ENCODE assay signal across 13 cellular contexts in genomic region chr17:1995321-1996242, GRCh38. TPM values are rescaled to one million over a fixed set of nuclear protein-coding genes. Genes with fewer than 3 reads are reported as not detected.
DNase-seq lines count a peak whose midpoint lies in the region; ATAC-seq and TF ChIP-seq lines count a peak whose summit lies in the region.
"Had no signal": no experiment of that assay in that cellular context is flagged by ENCODE, and none has a peak within 500 bp of the region (broad histone marks: within the 10 kb centered on the region; RNA-seq: fewer than 3 reads in every experiment).

No MANE protein-coding gene starts in this region.

- H3K4me1 ChIP-seq in GM23338 (ENCODE audit: insufficient read depth), result peaks cover 14% of the 10 kb centered on the region; the same call in 1 of the 2 replicates
- H3K4me1 ChIP-seq in endodermal cell (ENCODE audit: control insufficient read depth, insufficient read depth, low read length), result peaks cover 31% of the 10 kb centered on the region
- peaks cover 37% of the 10 kb centered on the region for H3K4me1 ChIP-seq in prostate gland (replicated peaks)

- DNase-seq in GM23338 (ENCODE audit: low spot score) (no peak), NCI-H2227 (lab: John Stamatoyannopoulos, UW; ENCODE audit: unreplicated experiment) (peak; percentile 15), endodermal cell (no peak), prostate gland (ENCODE audit: low spot score) (no peak), natural killer cell (no peak), inferior parietal cortex (ENCODE audit: extremely low spot score) (no peak)
- DNase-seq in activated naive CD4-positive, alpha-beta T cell treated with Interleukin-2 at 50 U/mL for 16 hours, result no peak
- DNase-seq: activated gamma-delta T cell treated with Interleukin-2 at 50 U/mL for 16 hours; CD4-positive, CD25-positive, alpha-beta regulatory T cell; NCI-H446 treated with DMSO at 0.1 percent for 48 hours; posterior cingulate gyrus had no signal

- no peak overlapping the region for H3K27ac ChIP-seq in GM23338 (ENCODE audit: low read depth)
- no peak overlapping the region for H3K27ac ChIP-seq in endodermal cell (ENCODE audit: low read depth, low read length)
- H3K27ac ChIP-seq in prostate gland, result peak overlapping the region; percentile 84 to 87
- H3K27ac ChIP-seq: suprapubic skin had no signal

- no peak overlapping the region for H3K4me2 ChIP-seq in GM23338

- H3K27ac Mint-ChIP-seq in GM23338 (no peak overlapping the region), endodermal cell (peak overlapping the region; percentile 10), natural killer cell (no peak overlapping the region)
- H3K27ac Mint-ChIP-seq: CD4-positive, CD25-positive, alpha-beta regulatory T cell; WTC11 had no signal

- no peak for TF ChIP-seq POLR2A in prostate gland (IDR thresholded peaks at IDR 0.05)

- H3K36me3 Mint-ChIP-seq in GM23338 (ENCODE audit: low read depth) (no peaks in the 10 kb centered on the region), endodermal cell (ENCODE audit: low read depth) (peaks cover 2% of the 10 kb centered on the region), natural killer cell (peaks cover 5% of the 10 kb centered on the region)
- H3K36me3 Mint-ChIP-seq: WTC11 had no signal

- intact Hi-C loops in prostate gland (cut with DNase I) (loop anchor here (5.0 kb wide), 1 partner anchor 58 kb away; no protein-coding TSS in a partner anchor), natural killer cell (cut with micrococcal nuclease) (no loop called here)

- H3K27me3 Mint-ChIP-seq in GM23338 (ENCODE audit: insufficient read depth, low read depth, poor library complexity), result peaks cover 29% of the 10 kb centered on the region
- H3K27me3 Mint-ChIP-seq in endodermal cell (ENCODE audit: insufficient read depth), result peaks cover 31% of the 10 kb centered on the region
- peaks cover 33 to 34% of the 10 kb centered on the region in 2 donors for H3K27me3 Mint-ChIP-seq in natural killer cell (ENCODE audit: low read depth in 2 of 2)

- no peak for ATAC-seq in GM23338
- ATAC-seq in natural killer cell, result no peak
- ATAC-seq: WTC11 had no signal

- no peak overlapping the region for H3K9ac ChIP-seq in endodermal cell (ENCODE audit: extremely low read depth, low read length, poor library complexity, severe bottlenecking)

- H3K27me3 ChIP-seq in GM23338 (ENCODE audit: insufficient read depth), result peaks cover 33% of the 10 kb centered on the region
- no peaks in the 10 kb centered on the region for H3K27me3 ChIP-seq in endodermal cell (ENCODE audit: control insufficient read depth, insufficient read depth, low read length, poor library complexity, severe bottlenecking)
- no peaks in the 10 kb centered on the region for H3K27me3 ChIP-seq in prostate gland (replicated peaks; ENCODE audit: insufficient read depth)
- H3K27me3 ChIP-seq: suprapubic skin had no signal

- no peaks in the 10 kb centered on the region for H4K20me1 ChIP-seq in GM23338 (replicated peaks; ENCODE audit: insufficient read depth)

- no peaks in the 10 kb centered on the region for H3F3A ChIP-seq in GM23338 (replicated peaks; ENCODE audit: low read depth)

- TF ChIP-seq CTCF in GM23338 (conservative IDR thresholded peaks at IDR 0.05; ENCODE audit: low read depth in 2 of 2) (no peak), endodermal cell (conservative IDR thresholded peaks at IDR 0.05) (no peak), prostate gland (IDR thresholded peaks at IDR 0.05) (no peak), natural killer cell (IDR thresholded peaks at IDR 0.05) (no peak)

- peak overlapping the region; percentile 59; the same call in 1 of the 2 replicates for H2AFZ ChIP-seq in GM23338

- no peaks in the 10 kb centered on the region for H3K9me2 ChIP-seq in GM23338 (ENCODE audit: insufficient read depth)

- H3K9me3 Mint-ChIP-seq in GM23338 (no peaks in the 10 kb centered on the region), endodermal cell (no peaks in the 10 kb centered on the region), natural killer cell (no peaks in the 10 kb centered on the region)
- H3K9me3 Mint-ChIP-seq: WTC11 had no signal

- WGBS in endodermal cell (ENCODE audit: insufficient coverage in 1 of 2, insufficient read length in 1 of 2), 2 experiments, result 81 to 86% methylated on average over 17 to 24 of the region's 24 CpGs
- WGBS in prostate gland, result 79% methylated on average over 24 of the region's 24 CpGs

- H3K4me3 Mint-ChIP-seq in GM23338 (no peak overlapping the region), endodermal cell (peak overlapping the region; percentile 10), natural killer cell (no peak overlapping the region)
- H3K4me3 Mint-ChIP-seq: CD4-positive, CD25-positive, alpha-beta regulatory T cell; WTC11 had no signal

- no peaks in the 10 kb centered on the region for H3K36me3 ChIP-seq in GM23338 (ENCODE audit: insufficient read depth)
- H3K36me3 ChIP-seq in endodermal cell (ENCODE audit: control insufficient read depth, insufficient read depth, low read length), result peaks cover 7% of the 10 kb centered on the region
- H3K36me3 ChIP-seq in prostate gland, result no peaks in the 10 kb centered on the region
- H3K36me3 ChIP-seq: suprapubic skin had no signal

- H3K4me3 ChIP-seq in GM23338, result no peak overlapping the region
- no peak overlapping the region for H3K4me3 ChIP-seq in endodermal cell (ENCODE audit: low read length)
- H3K4me3 ChIP-seq in prostate gland, result no peak overlapping the region
- H3K4me3 ChIP-seq: suprapubic skin had no signal

- H3K4me1 Mint-ChIP-seq in GM23338, result peaks cover 31% of the 10 kb centered on the region
- peaks cover 34% of the 10 kb centered on the region for H3K4me1 Mint-ChIP-seq in endodermal cell
- peaks cover 0 to 5% of the 10 kb centered on the region in 2 donors for H3K4me1 Mint-ChIP-seq in natural killer cell

- H3K79me2 ChIP-seq in GM23338 (replicated peaks; ENCODE audit: insufficient read depth), result no peaks in the 10 kb centered on the region

- H3K9me3 ChIP-seq in endodermal cell (ENCODE audit: control insufficient read depth, low read length), result no peaks in the 10 kb centered on the region
- no peaks in the 10 kb centered on the region for H3K9me3 ChIP-seq in prostate gland
- H3K9me3 ChIP-seq: suprapubic skin had no signal

TF ChIP-seq in GM23338, 12 proteins besides CTCF, POLR2A, EP300 and RAD21 (continues in another document):
- TF ChIP-seq, protein P1, sequence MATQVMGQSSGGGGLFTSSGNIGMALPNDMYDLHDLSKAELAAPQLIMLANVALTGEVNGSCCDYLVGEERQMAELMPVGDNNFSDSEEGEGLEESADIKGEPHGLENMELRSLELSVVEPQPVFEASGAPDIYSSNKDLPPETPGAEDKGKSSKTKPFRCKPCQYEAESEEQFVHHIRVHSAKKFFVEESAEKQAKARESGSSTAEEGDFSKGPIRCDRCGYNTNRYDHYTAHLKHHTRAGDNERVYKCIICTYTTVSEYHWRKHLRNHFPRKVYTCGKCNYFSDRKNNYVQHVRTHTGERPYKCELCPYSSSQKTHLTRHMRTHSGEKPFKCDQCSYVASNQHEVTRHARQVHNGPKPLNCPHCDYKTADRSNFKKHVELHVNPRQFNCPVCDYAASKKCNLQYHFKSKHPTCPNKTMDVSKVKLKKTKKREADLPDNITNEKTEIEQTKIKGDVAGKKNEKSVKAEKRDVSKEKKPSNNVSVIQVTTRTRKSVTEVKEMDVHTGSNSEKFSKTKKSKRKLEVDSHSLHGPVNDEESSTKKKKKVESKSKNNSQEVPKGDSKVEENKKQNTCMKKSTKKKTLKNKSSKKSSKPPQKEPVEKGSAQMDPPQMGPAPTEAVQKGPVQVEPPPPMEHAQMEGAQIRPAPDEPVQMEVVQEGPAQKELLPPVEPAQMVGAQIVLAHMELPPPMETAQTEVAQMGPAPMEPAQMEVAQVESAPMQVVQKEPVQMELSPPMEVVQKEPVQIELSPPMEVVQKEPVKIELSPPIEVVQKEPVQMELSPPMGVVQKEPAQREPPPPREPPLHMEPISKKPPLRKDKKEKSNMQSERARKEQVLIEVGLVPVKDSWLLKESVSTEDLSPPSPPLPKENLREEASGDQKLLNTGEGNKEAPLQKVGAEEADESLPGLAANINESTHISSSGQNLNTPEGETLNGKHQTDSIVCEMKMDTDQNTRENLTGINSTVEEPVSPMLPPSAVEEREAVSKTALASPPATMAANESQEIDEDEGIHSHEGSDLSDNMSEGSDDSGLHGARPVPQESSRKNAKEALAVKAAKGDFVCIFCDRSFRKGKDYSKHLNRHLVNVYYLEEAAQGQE (IDR thresholded peaks at IDR 0.05; ENCODE audit: unreplicated experiment), result no peak
- TF ChIP-seq EZH2 (IDR thresholded peaks at IDR 0.05; ENCODE audit: low read depth, unreplicated experiment), result no peak
- TF ChIP-seq JUNB (IDR thresholded peaks at IDR 0.05; ENCODE audit: unreplicated experiment), result no peak

RNA-seq across cellular contexts. Expression of gene RTN4RL1, which starts 29.6 kb away (rescaled TPM):
- 0.17 TPM in 1 of 2 replicates, not detected in the other for total RNA-seq in GM23338 (2014; rRNA removed; shearing (Covaris generic))
- not detected in 2 replicates for polyA plus RNA-seq in GM23338 (2016; fragmentation: Nextera tagmentation; extraction: Ambion mirVana)
- total RNA-seq in endodermal cell (10 to 100 TPM; 18.2 to 19.6 TPM), prostate gland (10 to 100 TPM in 1 of 2 donors, 1 to 10 TPM in 1; 8.3 to 21.5 TPM), natural killer cell (under 1 TPM in 2 of 3 donors, not detected in 1; 0.15 to 0.23 TPM)
- polyA plus RNA-seq in endodermal cell (2013, experiment 1 of 2), result 5.4 TPM
- 7.7 TPM for polyA plus RNA-seq in endodermal cell (2013, experiment 2 of 2)

RNA-seq across cellular contexts. Expression of gene DPH1, which starts 34.4 kb away (rescaled TPM):
- 22.3 and 28.2 TPM in 2 replicates for total RNA-seq in GM23338 (2014; rRNA removed; shearing (Covaris generic))
- polyA plus RNA-seq in GM23338 (2016; fragmentation: Nextera tagmentation; extraction: Ambion mirVana), result 9.0 and 11.8 TPM in 2 replicates
- 10 to 100 TPM; 31.1 to 48.3 TPM for total RNA-seq in endodermal cell
- polyA plus RNA-seq in endodermal cell (2013, experiment 1 of 2), result 34.4 TPM
- 26.5 TPM for polyA plus RNA-seq in endodermal cell (2013, experiment 2 of 2)
- 10 to 100 TPM; 61.4 to 84.1 TPM for total RNA-seq in prostate gland
- 10 to 100 TPM; 60.2 to 65.2 (median 63.2) TPM for total RNA-seq in natural killer cell

RNA-seq across cellular contexts. Expression of gene OVCA2, which starts 46.2 kb away (rescaled TPM):
- total RNA-seq in GM23338 (2014; rRNA removed; shearing (Covaris generic)), result 21.3 and 24.8 TPM in 2 replicates
- 14.9 and 15.9 TPM in 2 replicates for polyA plus RNA-seq in GM23338 (2016; fragmentation: Nextera tagmentation; extraction: Ambion mirVana)
- 10 to 100 TPM; 19.8 to 27.5 TPM for total RNA-seq in endodermal cell
- 24.3 TPM for polyA plus RNA-seq in endodermal cell (2013, experiment 1 of 2)
- polyA plus RNA-seq in endodermal cell (2013, experiment 2 of 2), result 24.8 TPM
- total RNA-seq in prostate gland, result 10 to 100 TPM; 52.2 to 57.5 TPM
- 10 to 100 TPM; 27.9 to 33.8 (median 28.5) TPM for total RNA-seq in natural killer cell

RNA-seq across cellular contexts. Expression of gene HIC1, which starts 59.3 kb away (rescaled TPM):
- total RNA-seq in GM23338 (2014; rRNA removed; shearing (Covaris generic)), result 0.17 TPM in 1 of 2 replicates, not detected in the other
- polyA plus RNA-seq in GM23338 (2016; fragmentation: Nextera tagmentation; extraction: Ambion mirVana), result 0.23 and 0.26 TPM in 2 replicates
- total RNA-seq in endodermal cell, result under 1 TPM; 0.13 to 0.57 TPM
- polyA plus RNA-seq in endodermal cell (2013, experiment 1 of 2), result 0.64 TPM
- polyA plus RNA-seq in endodermal cell (2013, experiment 2 of 2), result 0.21 TPM
- 10 to 100 TPM; 20.5 to 33.1 TPM for total RNA-seq in prostate gland
- total RNA-seq in natural killer cell, result 10 to 100 TPM; 19.2 to 26.4 (median 20.7) TPM

Comparison
In these comparisons a context has a peak if more than half of its experiments do, and no peak if none do; other contexts are left out.
1. H3K27ac ChIP-seq: peak in prostate gland (2 of 2); none in GM23338 (single experiment) and endodermal cell (single experiment).